In the genomic region with DNA sequence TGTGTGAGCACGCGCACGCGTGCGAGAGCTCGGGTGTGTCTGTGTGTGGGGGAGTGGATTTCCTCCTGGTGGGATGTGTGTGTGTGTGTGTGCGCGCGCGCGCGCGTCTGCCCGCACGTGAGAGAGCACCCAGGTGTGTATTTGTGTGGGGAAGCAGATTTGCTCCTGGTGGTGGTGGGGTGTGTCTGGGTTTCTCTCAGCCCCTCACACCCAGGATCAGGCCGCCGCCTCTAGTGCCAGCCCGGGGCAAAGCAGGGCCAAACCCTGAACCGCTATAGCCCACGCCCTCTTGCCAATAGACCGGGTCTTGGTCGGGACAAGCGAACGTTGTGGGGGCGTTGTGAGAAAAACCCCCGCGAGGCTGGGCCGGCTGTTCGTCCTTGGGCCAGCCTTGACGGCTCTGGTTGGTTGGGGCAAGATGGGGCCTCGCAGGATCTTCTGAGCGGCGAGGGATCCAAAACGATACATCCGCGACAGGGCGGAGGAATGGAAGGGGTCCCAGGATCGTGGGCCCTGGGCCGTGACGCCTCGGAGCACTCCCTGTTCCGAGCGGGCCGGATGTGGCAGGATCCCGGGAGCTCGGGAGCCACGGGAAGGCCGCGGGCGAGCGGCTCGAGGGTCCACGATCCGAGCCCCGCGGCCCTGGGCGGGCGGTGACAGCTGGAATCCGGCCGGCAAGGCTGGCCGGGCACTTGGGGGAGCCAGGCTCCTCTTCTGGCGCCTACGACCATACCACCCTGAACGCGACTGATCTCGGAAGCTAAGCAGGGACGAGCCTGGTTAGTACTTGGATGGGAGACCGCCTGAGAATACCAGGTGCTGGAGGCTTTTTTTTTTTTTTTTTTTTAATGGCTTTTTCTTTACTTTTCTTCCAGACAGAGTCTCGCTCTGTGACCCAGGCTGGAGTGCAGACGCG, we compare ENCODE assay signal across 11 cellular contexts.
DNase-seq lines count a peak whose midpoint lies in the region; ATAC-seq and TF ChIP-seq lines count a peak whose summit lies in the region.
"Had no signal": no experiment of that assay in that cellular context is flagged by ENCODE, and none has a peak within 500 bp of the region (broad histone marks: within the 10 kb centered on the region; RNA-seq: fewer than 3 reads in every experiment).

No MANE protein-coding gene starts in this region.

- DNase-seq in CD8-positive, alpha-beta T cell: peak in 5 of 7 experiments; percentile 4 to 29 (median 17)
- DNase-seq in GM23338 (ENCODE audit: low spot score) (no peak), mucosa of descending colon (peak in 2 of 3 donors; percentile 17 to 33), GM13977 (ENCODE audit: low spot score) (no peak), middle frontal gyrus (ENCODE audit: extremely low spot score, low spot score) (no peak)
- peak; percentile 8 to 16 for DNase-seq in activated CD4-positive, alpha-beta T cell treated with anti-CD3 and anti-CD28 coated beads, Interleukin-2, amount 50 U/mL, for 4 hours
- DNase-seq: effector CD4-positive, alpha-beta T cell; MG63; nucleus accumbens had no signal

- no peaks in the 10 kb centered on the region; the same call in 1 of the 2 replicates for H4K20me1 ChIP-seq in GM23338 (replicated peaks; ENCODE audit: insufficient read depth)

- CTCF ChIA-PET in CD8-positive, alpha-beta T cell (lab: Charles Lee): no interaction called here

- no peak overlapping the region for H2AFZ ChIP-seq in GM23338

- H3K4me1 ChIP-seq in CD8-positive, alpha-beta T cell (ENCODE audit: insufficient read depth, low read length): no peaks in the 10 kb centered on the region
- H3K4me1 ChIP-seq in GM23338 (ENCODE audit: insufficient read depth): no peaks in the 10 kb centered on the region
- peaks cover 3% of the 10 kb centered on the region for H3K4me1 ChIP-seq in mucosa of descending colon (ENCODE audit: low read depth)

- H3K9me2 ChIP-seq in GM23338 (ENCODE audit: insufficient read depth): no peaks in the 10 kb centered on the region

- no peak overlapping the region for H3K27ac Mint-ChIP-seq in CD8-positive, alpha-beta T cell
- H3K27ac Mint-ChIP-seq in GM23338: no peak overlapping the region

- no peak for ATAC-seq in CD8-positive, alpha-beta T cell
- ATAC-seq in GM23338 (peak; percentile 63), mucosa of descending colon (peak; percentile 58), GM18519 (IDR thresholded peaks at IDR 0.05; ENCODE audit: low FRiP score, unreplicated experiment) (no peak), HG02623 (IDR thresholded peaks at IDR 0.05; ENCODE audit: unreplicated experiment) (no peak)

- intact Hi-C loops in CD8-positive, alpha-beta T cell (cut with DNase I, micrococcal nuclease): no loop called here
- intact Hi-C loops in mucosa of descending colon (cut with DNase I, micrococcal nuclease): no loop called here

- POLR2A ChIA-PET in CD8-positive, alpha-beta T cell (lab: Charles Lee): no interaction called here

- no peaks in the 10 kb centered on the region for H3K79me2 ChIP-seq in GM23338 (replicated peaks; ENCODE audit: insufficient read depth)

- H3K4me2 ChIP-seq in GM23338: no peak overlapping the region

- no peak overlapping the region for H3K27ac ChIP-seq in CD8-positive, alpha-beta T cell (ENCODE audit: low read depth, low read length)
- no peak overlapping the region for H3K27ac ChIP-seq in GM23338 (ENCODE audit: low read depth)

- H3K4me3 ChIP-seq in CD8-positive, alpha-beta T cell (ENCODE audit: low read depth, low read length): no peak overlapping the region
- no peak overlapping the region for H3K4me3 ChIP-seq in GM23338
- H3K4me3 ChIP-seq in mucosa of descending colon: no peak overlapping the region
- H3K4me3 ChIP-seq: MG63 had no signal

- no peaks in the 10 kb centered on the region for H3F3A ChIP-seq in GM23338 (replicated peaks; ENCODE audit: low read depth)

- TF ChIP-seq CTCF in CD8-positive, alpha-beta T cell (IDR thresholded peaks at IDR 0.05): no peak
- TF ChIP-seq CTCF in GM23338 (conservative IDR thresholded peaks at IDR 0.05; ENCODE audit: low read depth in 2 of 2): no peak
- no peak for TF ChIP-seq CTCF in mucosa of descending colon (IDR thresholded peaks at IDR 0.05)
- TF ChIP-seq CTCF in GM13977 (IDR thresholded peaks at IDR 0.05; ENCODE audit: extremely low read depth, insufficient read depth, missing control alignments): no peak

- in situ Hi-C loops in GM13977 (cut with MboI; ENCODE audit: low pct_unique_long_range_greater_than_20kb, low sequenced_read_pairs, unreplicated experiment): no loop called here

- no peaks in the 10 kb centered on the region for H3K9me3 ChIP-seq in CD8-positive, alpha-beta T cell (ENCODE audit: low read length)
- H3K9me3 ChIP-seq in mucosa of descending colon: peaks cover 10% of the 10 kb centered on the region
- H3K9me3 ChIP-seq: MG63 had no signal

- no peaks in the 10 kb centered on the region for H3K27me3 ChIP-seq in CD8-positive, alpha-beta T cell (ENCODE audit: insufficient read depth, low read length)
- peaks cover 50% of the 10 kb centered on the region for H3K27me3 ChIP-seq in GM23338 (ENCODE audit: insufficient read depth)

- H3K9me3 Mint-ChIP-seq in CD8-positive, alpha-beta T cell: peaks cover 5% of the 10 kb centered on the region
- peaks cover 40% of the 10 kb centered on the region for H3K9me3 Mint-ChIP-seq in GM23338

- H3K36me3 ChIP-seq in CD8-positive, alpha-beta T cell (ENCODE audit: insufficient read depth, low read length): no peaks in the 10 kb centered on the region
- H3K36me3 ChIP-seq in GM23338 (ENCODE audit: insufficient read depth) (no peaks in the 10 kb centered on the region), mucosa of descending colon (ENCODE audit: low read depth) (no peaks in the 10 kb centered on the region)
- H3K36me3 ChIP-seq: MG63 had no signal

- H3K36me3 Mint-ChIP-seq in CD8-positive, alpha-beta T cell: no peaks in the 10 kb centered on the region
- H3K36me3 Mint-ChIP-seq in GM23338 (ENCODE audit: low read depth): no peaks in the 10 kb centered on the region

- no peak overlapping the region for H3K4me3 Mint-ChIP-seq in CD8-positive, alpha-beta T cell
- H3K4me3 Mint-ChIP-seq in GM23338: no peak overlapping the region

- H3K4me1 Mint-ChIP-seq in CD8-positive, alpha-beta T cell (ENCODE audit: low read depth): no peaks in the 10 kb centered on the region
- no peaks in the 10 kb centered on the region for H3K4me1 Mint-ChIP-seq in GM23338

- H3K27me3 Mint-ChIP-seq in CD8-positive, alpha-beta T cell (ENCODE audit: low read depth): no peaks in the 10 kb centered on the region
- peaks cover 54% of the 10 kb centered on the region for H3K27me3 Mint-ChIP-seq in GM23338 (ENCODE audit: insufficient read depth, low read depth, poor library complexity)

TF ChIP-seq in GM23338, 12 proteins besides CTCF, POLR2A, EP300 and RAD21 (continues in another document):
- TF ChIP-seq NANOG (IDR thresholded peaks at IDR 0.05; ENCODE audit: borderline replicate concordance) (no peak), EZH2 (IDR thresholded peaks at IDR 0.05; ENCODE audit: low read depth, unreplicated experiment) (no peak), ZNF331 (CRISPR knock-in tag; IDR thresholded peaks at IDR 0.05; ENCODE audit: low read depth) (no peak), CREB1 (CRISPR knock-in tag; IDR thresholded peaks at IDR 0.05; ENCODE audit: low read depth) (no peak), STAT1 (IDR thresholded peaks at IDR 0.05; ENCODE audit: unreplicated experiment) (no peak), EZH2phosphoT487 (IDR thresholded peaks at IDR 0.05; ENCODE audit: unreplicated experiment) (no peak), JUNB (IDR thresholded peaks at IDR 0.05; ENCODE audit: unreplicated experiment) (no peak), POLR2AphosphoS5 (IDR thresholded peaks at IDR 0.05; ENCODE audit: low read depth) (no peak)
- TF ChIP-seq, protein P1, sequence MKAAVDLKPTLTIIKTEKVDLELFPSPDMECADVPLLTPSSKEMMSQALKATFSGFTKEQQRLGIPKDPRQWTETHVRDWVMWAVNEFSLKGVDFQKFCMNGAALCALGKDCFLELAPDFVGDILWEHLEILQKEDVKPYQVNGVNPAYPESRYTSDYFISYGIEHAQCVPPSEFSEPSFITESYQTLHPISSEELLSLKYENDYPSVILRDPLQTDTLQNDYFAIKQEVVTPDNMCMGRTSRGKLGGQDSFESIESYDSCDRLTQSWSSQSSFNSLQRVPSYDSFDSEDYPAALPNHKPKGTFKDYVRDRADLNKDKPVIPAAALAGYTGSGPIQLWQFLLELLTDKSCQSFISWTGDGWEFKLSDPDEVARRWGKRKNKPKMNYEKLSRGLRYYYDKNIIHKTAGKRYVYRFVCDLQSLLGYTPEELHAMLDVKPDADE (IDR thresholded peaks at IDR 0.05): no peak

Comparison
In these comparisons a context has a peak if more than half of its experiments do, and no peak if none do; other contexts are left out.
1. ATAC-seq: peak in GM23338 (single experiment) and mucosa of descending colon (single experiment); none in CD8-positive, alpha-beta T cell (single experiment), GM18519 (single experiment) and HG02623 (single experiment).
2. DNase-seq: peak in CD8-positive, alpha-beta T cell (5 of 7), activated CD4-positive, alpha-beta T cell treated with anti-CD3 and anti-CD28 coated beads, Interleukin-2, amount 50 U/mL, for 4 hours (2 of 2) and mucosa of descending colon (2 of 3); none in GM23338 (single experiment), GM13977 (single experiment) and middle frontal gyrus (single experiment).